In genomic region chr17:50599606-50600005, GRCh38 we compare ENCODE assay signal across 36 cellular contexts. TPM values are rescaled to one million over a fixed set of nuclear protein-coding genes. Genes with fewer than 3 reads are reported as not detected.
"Had no signal": no experiment of that assay in that cellular context is flagged by ENCODE, and none has a peak within 500 bp of the region (broad histone marks: within the 10 kb centered on the region; RNA-seq: fewer than 3 reads in every experiment).

No MANE protein-coding gene starts in this region.

- H3K36me3 ChIP-seq: MG63 had no signal

- H3K9me3 ChIP-seq: MG63 had no signal

- H3K27me3 ChIP-seq: MG63 had no signal

- DNase-seq: Karpas-422, Kasumi-1, MG63, MM.1S, MV-4-11, NCI-H1048, NCI-H1092, NCI-H1092 treated with DMSO at 0.1 percent for 48 hours, NCI-H1105, NCI-H1105 treated with DMSO at 0.1 percent for 48 hours, NCI-H1417, NCI-H1417 treated with DMSO at 0.1 percent for 48 hours, NCI-H1436, NCI-H1436 treated with DMSO at 0.1 percent for 48 hours, NCI-H146, NCI-H1694, NCI-H1694 treated with DMSO at 0.1 percent for 48 hours, NCI-H187, NCI-H187 treated with DMSO at 0.1 percent for 48 hours, NCI-H1930, NCI-H2029, NCI-H2029 treated with DMSO at 0.1 percent for 48 hours, NCI-H2081, NCI-H2081 treated with DMSO at 0.1 percent for 48 hours, NCI-H2107, NCI-H2171, NCI-H2171 treated with DMSO at 0.1 percent for 48 hours, NCI-H2227 treated with DMSO at 0.1 percent for 48 hours, NCI-H226, NCI-H345, NCI-H446, NCI-H446 treated with DMSO at 0.1 percent for 48 hours, NCI-H510A, NCI-H510A treated with DMSO at 0.1 percent for 48 hours, NCI-H524 had no signal

- H3K4me3 ChIP-seq: MG63 had no signal

RNA-seq across cellular contexts. Expression of gene CACNA1G, which starts 39.1 kb away (rescaled TPM):
- total RNA-seq: MCF 10A had no signal
